Comparison of ENCODE assay signal across 1 cellular context in the genomic region with DNA sequence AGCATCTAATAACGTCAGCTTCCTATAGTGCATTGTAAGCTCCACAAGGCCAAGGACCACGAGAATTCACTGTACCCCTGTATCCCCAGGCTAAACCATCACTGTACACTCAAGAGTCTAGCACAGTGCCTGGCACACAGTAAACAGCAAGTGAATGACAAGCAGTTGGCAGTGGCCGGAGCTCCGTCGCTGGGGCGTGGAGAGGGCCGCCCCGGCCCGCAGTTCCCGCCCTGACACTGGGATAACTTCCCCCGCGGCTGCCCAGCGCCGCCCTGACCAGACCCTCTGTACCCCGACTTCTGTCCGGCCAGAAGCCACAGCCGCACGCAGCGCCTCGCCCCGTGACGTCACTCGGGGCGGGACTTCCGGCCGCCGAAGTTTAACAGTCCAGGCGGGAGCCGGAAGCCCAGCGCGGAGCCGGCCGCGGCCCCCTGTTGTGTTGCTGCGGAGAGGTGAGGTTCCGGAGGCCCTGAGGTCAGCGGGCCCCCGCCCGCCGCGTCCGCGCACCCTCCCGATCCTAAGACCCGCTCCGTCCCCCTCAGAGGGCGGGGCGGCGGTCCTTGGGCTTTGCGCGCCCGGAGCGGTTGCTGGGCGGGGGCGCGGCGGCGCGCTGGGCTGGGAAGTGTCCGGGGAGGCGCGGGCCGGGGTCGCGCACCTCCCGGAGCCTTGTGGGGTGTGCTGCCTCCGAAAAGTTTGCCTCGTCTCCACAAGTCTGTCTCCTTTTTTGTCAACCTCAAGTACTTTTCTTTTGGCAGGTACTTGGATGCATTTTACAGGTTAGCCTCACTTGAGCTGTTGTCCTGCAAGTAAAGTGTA.
A peak's percentile ranks its signal among the peaks of the same experiment; 100 is the strongest.
TF ChIP-seq lines count a peak whose summit lies in the region.

A gene with protein sequence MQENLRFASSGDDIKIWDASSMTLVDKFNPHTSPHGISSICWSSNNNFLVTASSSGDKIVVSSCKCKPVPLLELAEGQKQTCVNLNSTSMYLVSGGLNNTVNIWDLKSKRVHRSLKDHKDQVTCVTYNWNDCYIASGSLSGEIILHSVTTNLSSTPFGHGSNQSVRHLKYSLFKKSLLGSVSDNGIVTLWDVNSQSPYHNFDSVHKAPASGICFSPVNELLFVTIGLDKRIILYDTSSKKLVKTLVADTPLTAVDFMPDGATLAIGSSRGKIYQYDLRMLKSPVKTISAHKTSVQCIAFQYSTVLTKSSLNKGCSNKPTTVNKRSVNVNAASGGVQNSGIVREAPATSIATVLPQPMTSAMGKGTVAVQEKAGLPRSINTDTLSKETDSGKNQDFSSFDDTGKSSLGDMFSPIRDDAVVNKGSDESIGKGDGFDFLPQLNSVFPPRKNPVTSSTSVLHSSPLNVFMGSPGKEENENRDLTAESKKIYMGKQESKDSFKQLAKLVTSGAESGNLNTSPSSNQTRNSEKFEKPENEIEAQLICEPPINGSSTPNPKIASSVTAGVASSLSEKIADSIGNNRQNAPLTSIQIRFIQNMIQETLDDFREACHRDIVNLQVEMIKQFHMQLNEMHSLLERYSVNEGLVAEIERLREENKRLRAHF (plus strand): TSS at position 409 of the 816 bp plus-strand sequence. CDS start 2,503 bp downstream, outside the sequence.

TF ChIP-seq in K562, 482 proteins besides CTCF, POLR2A, EP300 and RAD21 (continued from another document and continues in another):
- TF ChIP-seq, protein P1, sequence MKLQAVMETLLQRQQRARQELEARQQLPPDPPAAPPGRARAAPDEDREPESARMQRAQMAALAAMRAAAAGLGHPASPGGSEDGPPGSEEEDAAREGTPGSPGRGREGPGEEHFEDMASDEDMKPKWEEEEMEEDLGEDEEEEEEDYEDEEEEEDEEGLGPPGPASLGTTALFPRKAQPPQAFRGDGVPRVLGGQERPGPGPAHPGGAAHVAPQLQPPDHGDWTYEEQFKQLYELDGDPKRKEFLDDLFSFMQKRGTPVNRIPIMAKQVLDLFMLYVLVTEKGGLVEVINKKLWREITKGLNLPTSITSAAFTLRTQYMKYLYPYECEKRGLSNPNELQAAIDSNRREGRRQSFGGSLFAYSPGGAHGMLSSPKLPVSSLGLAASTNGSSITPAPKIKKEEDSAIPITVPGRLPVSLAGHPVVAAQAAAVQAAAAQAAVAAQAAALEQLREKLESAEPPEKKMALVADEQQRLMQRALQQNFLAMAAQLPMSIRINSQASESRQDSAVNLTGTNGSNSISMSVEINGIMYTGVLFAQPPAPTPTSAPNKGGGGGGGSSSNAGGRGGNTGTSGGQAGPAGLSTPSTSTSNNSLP (IDR thresholded peaks at IDR 0.05; ENCODE audit: borderline replicate concordance, low read depth, low read length): no peak
- TF ChIP-seq TAL1 (IDR thresholded peaks at IDR 0.05) (no peak), BRD9 (IDR thresholded peaks at IDR 0.05; ENCODE audit: low read depth, partially characterized antibody) (no peak), NFRKB (IDR thresholded peaks at IDR 0.05; ENCODE audit: low read depth) (no peak), ZNF184 (CRISPR knock-in tag; IDR thresholded peaks at IDR 0.05) (no peak), ZNF316 (IDR thresholded peaks at IDR 0.05) (no peak), POLR3A (IDR thresholded peaks at IDR 0.05; ENCODE audit: borderline replicate concordance, extremely low read depth, insufficient read depth, insufficient read length) (no peak), SAP30 (IDR thresholded peaks at IDR 0.05; ENCODE audit: borderline replicate concordance, insufficient read depth, low read depth, low read length, poor library complexity, severe bottlenecking) (no peak), MTA1 (IDR thresholded peaks at IDR 0.05; ENCODE audit: borderline replicate concordance) (no peak), ARID2 (IDR thresholded peaks at IDR 0.05) (no peak), CAMTA2 (CRISPR knock-in tag; conservative IDR thresholded peaks at IDR 0.05) (no peak), STAT5B (CRISPR knock-in tag; IDR thresholded peaks at IDR 0.05) (no peak), BHLHE40 (IDR thresholded peaks at IDR 0.05; ENCODE audit: low read length) (0 out of 2 replicates have a peak, but pooled peaks have one; percentile 20), SMARCA4 (IDR thresholded peaks at IDR 0.05) (no peak), SMARCA5 (IDR thresholded peaks at IDR 0.05) (peak; percentile 97), CBFB (CRISPR knock-in tag; IDR thresholded peaks at IDR 0.05) (no peak), ZNF551 (CRISPR knock-in tag; IDR thresholded peaks at IDR 0.05) (no peak), POLR2G (IDR thresholded peaks at IDR 0.05; ENCODE audit: low read depth, low read length) (peak; percentile 90), CREBBP (IDR thresholded peaks at IDR 0.05; ENCODE audit: low read depth, low read length) (no peak), HDAC3 (IDR thresholded peaks at IDR 0.05; ENCODE audit: borderline replicate concordance, partially characterized antibody) (no peak), NFATC3 (IDR thresholded peaks at IDR 0.05) (no peak), HMG20A (CRISPR knock-in tag; conservative IDR thresholded peaks at IDR 0.05) (no peak), ZNF282 (CRISPR knock-in tag; IDR thresholded peaks at IDR 0.05) (no peak), EZH2 (IDR thresholded peaks at IDR 0.05; ENCODE audit: borderline replicate concordance, low read depth, low read length) (no peak)
- TF ChIP-seq, protein P2, sequence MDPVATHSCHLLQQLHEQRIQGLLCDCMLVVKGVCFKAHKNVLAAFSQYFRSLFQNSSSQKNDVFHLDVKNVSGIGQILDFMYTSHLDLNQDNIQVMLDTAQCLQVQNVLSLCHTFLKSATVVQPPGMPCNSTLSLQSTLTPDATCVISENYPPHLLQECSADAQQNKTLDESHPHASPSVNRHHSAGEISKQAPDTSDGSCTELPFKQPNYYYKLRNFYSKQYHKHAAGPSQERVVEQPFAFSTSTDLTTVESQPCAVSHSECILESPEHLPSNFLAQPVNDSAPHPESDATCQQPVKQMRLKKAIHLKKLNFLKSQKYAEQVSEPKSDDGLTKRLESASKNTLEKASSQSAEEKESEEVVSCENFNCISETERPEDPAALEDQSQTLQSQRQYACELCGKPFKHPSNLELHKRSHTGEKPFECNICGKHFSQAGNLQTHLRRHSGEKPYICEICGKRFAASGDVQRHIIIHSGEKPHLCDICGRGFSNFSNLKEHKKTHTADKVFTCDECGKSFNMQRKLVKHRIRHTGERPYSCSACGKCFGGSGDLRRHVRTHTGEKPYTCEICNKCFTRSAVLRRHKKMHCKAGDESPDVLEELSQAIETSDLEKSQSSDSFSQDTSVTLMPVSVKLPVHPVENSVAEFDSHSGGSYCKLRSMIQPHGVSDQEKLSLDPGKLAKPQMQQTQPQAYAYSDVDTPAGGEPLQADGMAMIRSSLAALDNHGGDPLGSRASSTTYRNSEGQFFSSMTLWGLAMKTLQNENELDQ (CRISPR knock-in tag; IDR thresholded peaks at IDR 0.05; ENCODE audit: borderline replicate concordance): no peak
- TF ChIP-seq, protein P3, sequence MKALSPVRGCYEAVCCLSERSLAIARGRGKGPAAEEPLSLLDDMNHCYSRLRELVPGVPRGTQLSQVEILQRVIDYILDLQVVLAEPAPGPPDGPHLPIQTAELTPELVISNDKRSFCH (CRISPR knock-in tag; IDR thresholded peaks at IDR 0.05): no peak
- TF ChIP-seq, protein P3 (tag; IDR thresholded peaks at IDR 0.05): no peak
- TF ChIP-seq, protein P4, sequence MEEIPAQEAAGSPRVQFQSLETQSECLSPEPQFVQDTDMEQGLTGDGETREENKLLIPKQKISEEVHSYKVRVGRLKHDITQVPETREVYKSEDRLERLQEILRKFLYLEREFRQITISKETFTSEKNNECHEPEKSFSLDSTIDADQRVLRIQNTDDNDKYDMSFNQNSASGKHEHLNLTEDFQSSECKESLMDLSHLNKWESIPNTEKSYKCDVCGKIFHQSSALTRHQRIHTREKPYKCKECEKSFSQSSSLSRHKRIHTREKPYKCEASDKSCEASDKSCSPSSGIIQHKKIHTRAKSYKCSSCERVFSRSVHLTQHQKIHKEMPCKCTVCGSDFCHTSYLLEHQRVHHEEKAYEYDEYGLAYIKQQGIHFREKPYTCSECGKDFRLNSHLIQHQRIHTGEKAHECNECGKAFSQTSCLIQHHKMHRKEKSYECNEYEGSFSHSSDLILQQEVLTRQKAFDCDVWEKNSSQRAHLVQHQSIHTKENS (CRISPR knock-in tag; IDR thresholded peaks at IDR 0.05): no peak
- TF ChIP-seq, protein P5, sequence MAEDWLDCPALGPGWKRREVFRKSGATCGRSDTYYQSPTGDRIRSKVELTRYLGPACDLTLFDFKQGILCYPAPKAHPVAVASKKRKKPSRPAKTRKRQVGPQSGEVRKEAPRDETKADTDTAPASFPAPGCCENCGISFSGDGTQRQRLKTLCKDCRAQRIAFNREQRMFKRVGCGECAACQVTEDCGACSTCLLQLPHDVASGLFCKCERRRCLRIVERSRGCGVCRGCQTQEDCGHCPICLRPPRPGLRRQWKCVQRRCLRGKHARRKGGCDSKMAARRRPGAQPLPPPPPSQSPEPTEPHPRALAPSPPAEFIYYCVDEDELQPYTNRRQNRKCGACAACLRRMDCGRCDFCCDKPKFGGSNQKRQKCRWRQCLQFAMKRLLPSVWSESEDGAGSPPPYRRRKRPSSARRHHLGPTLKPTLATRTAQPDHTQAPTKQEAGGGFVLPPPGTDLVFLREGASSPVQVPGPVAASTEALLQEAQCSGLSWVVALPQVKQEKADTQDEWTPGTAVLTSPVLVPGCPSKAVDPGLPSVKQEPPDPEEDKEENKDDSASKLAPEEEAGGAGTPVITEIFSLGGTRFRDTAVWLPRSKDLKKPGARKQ (CRISPR knock-in tag; IDR thresholded peaks at IDR 0.05): no peak
- TF ChIP-seq, protein P6, sequence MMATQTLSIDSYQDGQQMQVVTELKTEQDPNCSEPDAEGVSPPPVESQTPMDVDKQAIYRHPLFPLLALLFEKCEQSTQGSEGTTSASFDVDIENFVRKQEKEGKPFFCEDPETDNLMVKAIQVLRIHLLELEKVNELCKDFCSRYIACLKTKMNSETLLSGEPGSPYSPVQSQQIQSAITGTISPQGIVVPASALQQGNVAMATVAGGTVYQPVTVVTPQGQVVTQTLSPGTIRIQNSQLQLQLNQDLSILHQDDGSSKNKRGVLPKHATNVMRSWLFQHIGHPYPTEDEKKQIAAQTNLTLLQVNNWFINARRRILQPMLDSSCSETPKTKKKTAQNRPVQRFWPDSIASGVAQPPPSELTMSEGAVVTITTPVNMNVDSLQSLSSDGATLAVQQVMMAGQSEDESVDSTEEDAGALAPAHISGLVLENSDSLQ (IDR thresholded peaks at IDR 0.05): peak; percentile 91
- TF ChIP-seq, protein P7, sequence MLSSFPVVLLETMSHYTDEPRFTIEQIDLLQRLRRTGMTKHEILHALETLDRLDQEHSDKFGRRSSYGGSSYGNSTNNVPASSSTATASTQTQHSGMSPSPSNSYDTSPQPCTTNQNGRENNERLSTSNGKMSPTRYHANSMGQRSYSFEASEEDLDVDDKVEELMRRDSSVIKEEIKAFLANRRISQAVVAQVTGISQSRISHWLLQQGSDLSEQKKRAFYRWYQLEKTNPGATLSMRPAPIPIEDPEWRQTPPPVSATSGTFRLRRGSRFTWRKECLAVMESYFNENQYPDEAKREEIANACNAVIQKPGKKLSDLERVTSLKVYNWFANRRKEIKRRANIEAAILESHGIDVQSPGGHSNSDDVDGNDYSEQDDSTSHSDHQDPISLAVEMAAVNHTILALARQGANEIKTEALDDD (IDR thresholded peaks at IDR 0.05): no peak
- TF ChIP-seq, protein P8, sequence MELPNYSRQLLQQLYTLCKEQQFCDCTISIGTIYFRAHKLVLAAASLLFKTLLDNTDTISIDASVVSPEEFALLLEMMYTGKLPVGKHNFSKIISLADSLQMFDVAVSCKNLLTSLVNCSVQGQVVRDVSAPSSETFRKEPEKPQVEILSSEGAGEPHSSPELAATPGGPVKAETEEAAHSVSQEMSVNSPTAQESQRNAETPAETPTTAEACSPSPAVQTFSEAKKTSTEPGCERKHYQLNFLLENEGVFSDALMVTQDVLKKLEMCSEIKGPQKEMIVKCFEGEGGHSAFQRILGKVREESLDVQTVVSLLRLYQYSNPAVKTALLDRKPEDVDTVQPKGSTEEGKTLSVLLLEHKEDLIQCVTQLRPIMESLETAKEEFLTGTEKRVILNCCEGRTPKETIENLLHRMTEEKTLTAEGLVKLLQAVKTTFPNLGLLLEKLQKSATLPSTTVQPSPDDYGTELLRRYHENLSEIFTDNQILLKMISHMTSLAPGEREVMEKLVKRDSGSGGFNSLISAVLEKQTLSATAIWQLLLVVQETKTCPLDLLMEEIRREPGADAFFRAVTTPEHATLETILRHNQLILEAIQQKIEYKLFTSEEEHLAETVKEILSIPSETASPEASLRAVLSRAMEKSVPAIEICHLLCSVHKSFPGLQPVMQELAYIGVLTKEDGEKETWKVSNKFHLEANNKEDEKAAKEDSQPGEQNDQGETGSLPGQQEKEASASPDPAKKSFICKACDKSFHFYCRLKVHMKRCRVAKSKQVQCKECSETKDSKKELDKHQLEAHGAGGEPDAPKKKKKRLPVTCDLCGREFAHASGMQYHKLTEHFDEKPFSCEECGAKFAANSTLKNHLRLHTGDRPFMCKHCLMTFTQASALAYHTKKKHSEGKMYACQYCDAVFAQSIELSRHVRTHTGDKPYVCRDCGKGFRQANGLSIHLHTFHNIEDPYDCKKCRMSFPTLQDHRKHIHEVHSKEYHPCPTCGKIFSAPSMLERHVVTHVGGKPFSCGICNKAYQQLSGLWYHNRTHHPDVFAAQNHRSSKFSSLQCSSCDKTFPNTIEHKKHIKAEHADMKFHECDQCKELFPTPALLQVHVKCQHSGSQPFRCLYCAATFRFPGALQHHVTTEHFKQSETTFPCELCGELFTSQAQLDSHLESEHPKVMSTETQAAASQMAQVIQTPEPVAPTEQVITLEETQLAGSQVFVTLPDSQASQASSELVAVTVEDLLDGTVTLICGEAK (IDR thresholded peaks at IDR 0.05): peak; percentile 92
- TF ChIP-seq, protein P8 (CRISPR knock-in tag; IDR thresholded peaks at IDR 0.05): no peak
